Comparison of ENCODE assay signal across 9 cellular contexts in genomic region chr6:119978274-119978889, GRCh38.
DNase-seq lines count a peak whose midpoint lies in the region; ATAC-seq and TF ChIP-seq lines count a peak whose summit lies in the region.
"Had no signal": no experiment of that assay in that cellular context is flagged by ENCODE, and none has a peak within 500 bp of the region (broad histone marks: within the 10 kb centered on the region; RNA-seq: fewer than 3 reads in every experiment).

No MANE protein-coding gene starts in this region.

- H3K4me1 ChIP-seq in uterus (no peaks in the 10 kb centered on the region), ascending aorta (no peaks in the 10 kb centered on the region)

- H3K9me3 ChIP-seq in uterus = no peaks in the 10 kb centered on the region
- H3K9me3 ChIP-seq in ascending aorta = no peaks in the 10 kb centered on the region
- H3K9me3 ChIP-seq: neutrophil had no signal

- H3K27me3 ChIP-seq in uterus = no peaks in the 10 kb centered on the region
- H3K27me3 ChIP-seq in ascending aorta = no peaks in the 10 kb centered on the region
- H3K27me3 ChIP-seq: neutrophil had no signal

- intact Hi-C loops in uterus (cut with DNase I; ENCODE audit: low total_unique reads) (no loop called here), ascending aorta (cut with DNase I) (no loop called here)

- ATAC-seq in HG02623 (IDR thresholded peaks at IDR 0.05; ENCODE audit: unreplicated experiment) (peak; percentile 54), HG03025 (IDR thresholded peaks at IDR 0.05; ENCODE audit: low FRiP score, unreplicated experiment) (no peak)

- DNase-seq in SK-MEL-5 (ENCODE audit: low read depth, low spot score) (peak; percentile 54), iris pigment epithelial cell (ENCODE audit: low read depth) (peak; percentile 11), uterus (no peak), ascending aorta (ENCODE audit: low spot score in 2 of 2) (no peak)
- no peak for DNase-seq in NK-92 treated with Interleukin-12 subunit alpha and Interleukin-12 subunit beta, amount 100 ng/mL, for 24 hours (lab: John Stamatoyannopoulos, UW)

- H3K36me3 ChIP-seq in uterus = no peaks in the 10 kb centered on the region
- H3K36me3 ChIP-seq in ascending aorta = no peaks in the 10 kb centered on the region
- H3K36me3 ChIP-seq: neutrophil had no signal

- H3K4me3 ChIP-seq in uterus (no peak overlapping the region), ascending aorta (no peak overlapping the region)

- in situ Hi-C loops in SK-MEL-5 (cut with HindIII; ENCODE audit: low pct_unique_long_range_greater_than_20kb, low sequenced_read_pairs) = no loop called here

- no peak for TF ChIP-seq POLR2A in uterus (IDR thresholded peaks at IDR 0.05)

- no peak overlapping the region for H3K27ac ChIP-seq in uterus
- no peak overlapping the region for H3K27ac ChIP-seq in ascending aorta
- H3K27ac ChIP-seq: neutrophil had no signal

- TF ChIP-seq CTCF in GM12874 (IDR thresholded peaks at IDR 0.05; ENCODE audit: insufficient read depth, low read depth, low read length) = peak; percentile 40; the same call in 1 of the 2 replicates
- peak in 1 of 4 experiments; percentile 6 for TF ChIP-seq CTCF in uterus (IDR thresholded peaks at IDR 0.05)
- TF ChIP-seq CTCF in ascending aorta (IDR thresholded peaks at IDR 0.05) = no peak

Comparison
In these comparisons a context has a peak if more than half of its experiments do, and no peak if none do; other contexts are left out.
1. DNase-seq: peak in SK-MEL-5 (single experiment) and iris pigment epithelial cell (single experiment); none in uterus (0 of 2), NK-92 treated with Interleukin-12 subunit alpha and Interleukin-12 subunit beta, amount 100 ng/mL, for 24 hours (single experiment) and ascending aorta (0 of 2).